In the genomic region with DNA sequence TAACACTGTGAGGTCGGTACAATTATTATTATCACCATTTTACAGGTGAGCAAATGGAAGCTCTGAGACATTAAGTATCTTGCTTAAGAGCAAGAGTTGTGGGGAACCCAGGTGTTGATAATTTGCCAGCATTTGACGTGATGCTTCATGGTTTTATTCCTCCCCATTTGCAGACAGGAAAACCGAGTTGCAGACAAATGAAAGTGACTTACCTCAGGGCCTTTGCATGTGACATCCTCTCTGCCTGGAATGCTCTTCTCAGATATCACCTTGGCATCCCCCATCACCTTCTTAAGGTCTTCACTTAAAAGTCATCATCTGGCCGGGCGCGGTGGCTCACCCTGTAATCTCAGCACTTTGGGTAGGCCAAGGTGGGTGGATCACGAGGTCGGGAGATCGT, we compare ENCODE assay signal across 11 cellular contexts. TPM values are rescaled to one million over a fixed set of nuclear protein-coding genes. Genes with fewer than 3 reads are reported as not detected.
"Had no signal": no experiment of that assay in that cellular context is flagged by ENCODE, and none has a peak within 500 bp of the region (broad histone marks: within the 10 kb centered on the region; RNA-seq: fewer than 3 reads in every experiment).

No MANE protein-coding gene starts in this region.

- FAIRE-seq: H1, H54 had no signal

- DNase-seq: GM23248, GOT3, H7, H9, HCEC 1CT, HFFc6 had no signal

- H3K4me3 ChIP-seq: GM23248, GM23338, HAP-1 had no signal

- H2AFZ ChIP-seq: GM23248, GM23338 had no signal

- H3K27ac ChIP-seq: GM23248 had no signal

- H3K9ac ChIP-seq: GM23248 had no signal

- ATAC-seq: GM23338, HCT116 had no signal

- H3K36me3 ChIP-seq: HAP-1 had no signal

- H3K9me3 ChIP-seq: HAP-1 had no signal

- H3K4me1 ChIP-seq: HAP-1 had no signal

- H3K4me2 ChIP-seq: GM23338 had no signal

RNA-seq across cellular contexts. Expression of a gene that starts 21.0 kb away (rescaled TPM):
- total RNA-seq: H7 had no signal
